In genomic region chr4:68948985-68949384, GRCh38 we compare ENCODE assay signal across 26 cellular contexts. TPM values are rescaled to one million over a fixed set of nuclear protein-coding genes. Genes with fewer than 3 reads are reported as not detected.
DNase-seq lines count a peak whose midpoint lies in the region; ATAC-seq, FAIRE-seq and TF ChIP-seq lines count a peak whose summit lies in the region.
"Had no signal": no experiment of that assay in that cellular context is flagged by ENCODE, and none has a peak within 500 bp of the region (broad histone marks: within the 10 kb centered on the region; RNA-seq: fewer than 3 reads in every experiment).

No MANE protein-coding gene starts in this region.

- TF ChIP-seq POLR2A in HepG2 (IDR thresholded peaks at IDR 0.05; ENCODE audit: insufficient read depth in 1 of 2, low read depth in 2 of 2, low read length in 2 of 2) = no peak

- H3K9me3 Mint-ChIP-seq in nephron (no peaks in the 10 kb centered on the region), T-cell (no peaks in the 10 kb centered on the region)
- H3K9me3 Mint-ChIP-seq: CD8-positive, alpha-beta T cell had no signal

- no peak overlapping the region for H2AFZ ChIP-seq in HepG2 (ENCODE audit: low read length)

- H3K36me3 Mint-ChIP-seq in nephron (ENCODE audit: low read depth) (no peaks in the 10 kb centered on the region), T-cell (no peaks in the 10 kb centered on the region)
- H3K36me3 Mint-ChIP-seq: CD8-positive, alpha-beta T cell had no signal

- no peaks in the 10 kb centered on the region for H3K27me3 ChIP-seq in duodenal mucosa (ENCODE audit: control insufficient read depth in 1 of 2, insufficient read depth in 2 of 2, low read length in 2 of 2)
- no peaks in the 10 kb centered on the region for H3K27me3 ChIP-seq in HepG2 (ENCODE audit: control insufficient read depth in 1 of 2, insufficient read depth in 2 of 2, low read length in 2 of 2)
- no peaks in the 10 kb centered on the region for H3K27me3 ChIP-seq in upper lobe of right lung
- H3K27me3 ChIP-seq: SJCRH30 had no signal

- POLR2A ChIA-PET in HepG2 (lab: Yijun Ruan, JAX) = interaction anchor here (1.0 to 5.1 kb wide), 13 partner anchors 12 to 293 kb away, joined by 3 to 62 read pairs (median 8); partner anchors contain the start of gene UGT2B10
- POLR2A ChIA-PET in T-cell (lab: Charles Lee) = no interaction called here

- no peaks in the 10 kb centered on the region for H3K9me3 ChIP-seq in duodenal mucosa (ENCODE audit: control insufficient read depth in 1 of 2, low read length in 2 of 2)
- no peaks in the 10 kb centered on the region for H3K9me3 ChIP-seq in HepG2 (ENCODE audit: low read length)
- H3K9me3 ChIP-seq in upper lobe of right lung = no peaks in the 10 kb centered on the region
- H3K9me3 ChIP-seq: A549, SJCRH30 had no signal

- H3K4me3 ChIP-seq in duodenal mucosa (ENCODE audit: low read depth in 1 of 2, low read length in 2 of 2) (peak overlapping the region; percentile 60 to 73), HepG2 (replicated peaks in 1 of 3; ENCODE audit: insufficient read depth in 1 of 3, low read depth in 2 of 3, low read length in 3 of 3) (peak overlapping the region; percentile 59 to 93 (median 70)), upper lobe of right lung (no peak overlapping the region)
- H3K4me3 ChIP-seq: A549, K562, SJCRH30 had no signal

- peak overlapping the region; percentile 68 to 84 (median 72) for H3K4me3 Mint-ChIP-seq in nephron
- H3K4me3 Mint-ChIP-seq in T-cell = no peak overlapping the region
- H3K4me3 Mint-ChIP-seq: CD8-positive, alpha-beta T cell had no signal

- in situ Hi-C loops in HepG2 (cut with HindIII; ENCODE audit: extremely low pct_ligation_motif_present, low pct_unique_long_range_greater_than_20kb) = no loop called here

- peak overlapping the region; percentile 75 for H3K4me2 ChIP-seq in HepG2 (ENCODE audit: low read depth, low read length)
- H3K4me2 ChIP-seq: A549 had no signal

- H3K27ac Mint-ChIP-seq in nephron = peak overlapping the region; percentile 3 to 90 (median 56)
- H3K27ac Mint-ChIP-seq in T-cell = no peak overlapping the region
- H3K27ac Mint-ChIP-seq: CD8-positive, alpha-beta T cell had no signal

- peaks cover 0 to 14% of the 10 kb centered on the region in 2 donors for H3K4me1 ChIP-seq in duodenal mucosa (ENCODE audit: control insufficient read depth in 1 of 2, insufficient read depth in 2 of 2, low read length in 2 of 2)
- H3K4me1 ChIP-seq in HepG2 (ENCODE audit: insufficient read depth, low read length) = peaks cover 82% of the 10 kb centered on the region
- no peaks in the 10 kb centered on the region for H3K4me1 ChIP-seq in upper lobe of right lung
- H3K4me1 ChIP-seq: SJCRH30 had no signal

- intact Hi-C loops in HepG2 (cut with micrococcal nuclease; ENCODE audit: unreplicated experiment) = no loop called here
- intact Hi-C loops in upper lobe of right lung (cut with DNase I) = no loop called here

- no peak for TF ChIP-seq EP300 in HepG2 (IDR thresholded peaks at IDR 0.05; ENCODE audit: low read depth in 2 of 2, low read length in 2 of 2)
- no peak for TF ChIP-seq EP300 in HepG2 (CRISPR knock-in tag; IDR thresholded peaks at IDR 0.05; ENCODE audit: borderline replicate concordance)

- TF ChIP-seq CTCF in HepG2 (CRISPR knock-in tag; IDR thresholded peaks at IDR 0.05) = no peak
- no peak for TF ChIP-seq CTCF in nephron (IDR thresholded peaks at IDR 0.05; ENCODE audit: unreplicated experiment in 3 of 3)
- TF ChIP-seq CTCF in upper lobe of right lung (IDR thresholded peaks at IDR 0.05) = no peak

- H3K36me3 ChIP-seq in duodenal mucosa (ENCODE audit: control insufficient read depth in 1 of 2, insufficient read depth in 2 of 2, low read length in 2 of 2) = no peaks in the 10 kb centered on the region
- peaks cover 0 to 1% of the 10 kb centered on the region in 2 experiments; a peak in 1 of 5 replicates for H3K36me3 ChIP-seq in HepG2 (replicated peaks in 1 of 2; ENCODE audit: control insufficient read depth in 1 of 2, insufficient read depth in 2 of 2, low read length in 2 of 2)
- no peaks in the 10 kb centered on the region for H3K36me3 ChIP-seq in upper lobe of right lung
- H3K36me3 ChIP-seq: SJCRH30 had no signal

- ATAC-seq in HepG2 = peak; percentile 14
- ATAC-seq in upper lobe of right lung = no peak
- no peak for ATAC-seq in T-cell (replicated peaks in 1 of 4)
- ATAC-seq: A549; CD8-positive, alpha-beta T cell; K562; SK-N-SH treated with all-trans-retinoic acid at 6 μM for 48 hours had no signal

- DNase-seq in HepG2 (ENCODE audit: low spot score) (peak; percentile 14), upper lobe of right lung (no peak), T-cell (no peak), SW480 (ENCODE audit: low spot score) (no peak)
- DNase-seq in activated CD8-positive, alpha-beta memory T cell treated with anti-CD3 and anti-CD28 coated beads, Interleukin-2, amount 50 U/mL, for 48 hours = no peak
- DNase-seq: C1 segment of cervical spinal cord; Caco-2; CD8-positive, alpha-beta T cell; DMS79 treated with DMSO at 0.1 percent for 48 hours; Kasumi-1; NCI-H1092 treated with DMSO at 0.1 percent for 48 hours; NCI-H1436 treated with DMSO at 0.1 percent for 48 hours; NCI-H187 treated with DMSO at 0.1 percent for 48 hours; NCI-H2171 treated with DMSO at 0.1 percent for 48 hours; NCI-H345; NCI-H524 treated with DMSO at 0.1 percent for 48 hours; NCI-H774; SJCRH30 had no signal

- FAIRE-seq in HepG2 (lab: Jason Lieb, UNC) = no peak
- FAIRE-seq: A549, GM12892, H54, K562 had no signal

- H4K20me1 ChIP-seq in HepG2 (ENCODE audit: insufficient read depth, low read length) = no peaks in the 10 kb centered on the region

- peaks cover 68% of the 10 kb centered on the region for H3K79me2 ChIP-seq in HepG2 (ENCODE audit: insufficient read depth, low read length)

- H3K27ac ChIP-seq in duodenal mucosa (ENCODE audit: low read depth, low read length) (no peak overlapping the region), HepG2 (ENCODE audit: extremely low read length, insufficient read depth, low read length) (peak overlapping the region; percentile 92), upper lobe of right lung (no peak overlapping the region)
- H3K27ac ChIP-seq: A549, SJCRH30 had no signal

- H3K27me3 Mint-ChIP-seq in nephron (ENCODE audit: low read depth) (no peaks in the 10 kb centered on the region), T-cell (no peaks in the 10 kb centered on the region)

- peaks cover 4% of the 10 kb centered on the region for H3K4me1 Mint-ChIP-seq in nephron
- no peaks in the 10 kb centered on the region for H3K4me1 Mint-ChIP-seq in T-cell

- no TSS peak for BruUV-seq in HepG2 (replicated peaks; lab: Mats Ljungman, UMichigan)

- no peak for TF ChIP-seq RAD21 in HepG2 (CRISPR knock-in tag; IDR thresholded peaks at IDR 0.05)

- H3K9ac ChIP-seq in duodenal mucosa (ENCODE audit: low read depth in 1 of 2, low read length in 2 of 2) (peak overlapping the region; percentile 39 to 70), HepG2 (ENCODE audit: insufficient read depth, low read depth, low read length) (peak overlapping the region; percentile 81)

- CTCF ChIA-PET in HepG2 (lab: Yijun Ruan, JAX; ENCODE audit: low intra/inter-chr PET ratio, low total read pairs) (no interaction called here), T-cell (lab: Charles Lee) (no interaction called here)

- WGBS in HepG2 (ENCODE audit: low lambda C conversion rate) = 41% methylated on average over 3 of the region's 3 CpGs

TF ChIP-seq in HepG2, 621 proteins besides CTCF, POLR2A, EP300 and RAD21 (continues in another document):
- peak; percentile 31; the same call in 1 of the 2 replicates for TF ChIP-seq TAF1 (CRISPR knock-in tag; IDR thresholded peaks at IDR 0.05)
- TF ChIP-seq SSRP1 (CRISPR knock-in tag; IDR thresholded peaks at IDR 0.05) = 0 out of 2 replicates have a peak, but pooled peaks have one; percentile 10
- no peak for TF ChIP-seq NR2F6 (IDR thresholded peaks at IDR 0.05)
- TF ChIP-seq NR2F6 (CRISPR knock-in tag; IDR thresholded peaks at IDR 0.05) = peak; percentile 9; the same call in 1 of the 2 replicates
- TF ChIP-seq ZFX (CRISPR knock-in tag; IDR thresholded peaks at IDR 0.05; ENCODE audit: low read depth) = 0 out of 2 replicates have a peak, but pooled peaks have one; percentile 28
- TF ChIP-seq ARID2 (CRISPR knock-in tag; IDR thresholded peaks at IDR 0.05; ENCODE audit: borderline replicate concordance) = 0 out of 2 replicates have a peak, but pooled peaks have one; percentile 23
- TF ChIP-seq PLRG1 (conservative IDR thresholded peaks at IDR 0.05) = no peak
- no peak for TF ChIP-seq ZFP1 (CRISPR knock-in tag; IDR thresholded peaks at IDR 0.05)
- TF ChIP-seq NR2C2 (CRISPR knock-in tag; IDR thresholded peaks at IDR 0.05; ENCODE audit: borderline replicate concordance) = 0 out of 2 replicates have a peak, but pooled peaks have one; percentile 20
- TF ChIP-seq HDAC6 (IDR thresholded peaks at IDR 0.05; ENCODE audit: low read depth, low read length) = peak; percentile 79; the same call in 1 of the 2 replicates
- TF ChIP-seq SAP130 (CRISPR knock-in tag; IDR thresholded peaks at IDR 0.05; ENCODE audit: low read depth) = peak; percentile 38; the same call in 1 of the 2 replicates

RNA-seq across cellular contexts. Expression of gene UGT2A3, which starts 2.6 kb away (rescaled TPM):
- 74.1 and 97.2 TPM in 2 replicates for total RNA-seq in HepG2 (2016; rRNA removed; fragmentation: Illumina TruSeq; extraction: Trizol)
- 6.3 and 6.5 TPM in 2 replicates for total RNA-seq in HepG2 (2016; cell fraction: cytosol; rRNA removed; fragmentation: Illumina TruSeq; extraction: Trizol; ENCODE audit: low read depth)
- total RNA-seq in HepG2 (2016; cell fraction: insoluble cytoplasmic fraction; rRNA removed; fragmentation: Illumina TruSeq; extraction: Trizol) = 73.2 and 99.5 TPM in 2 replicates
- total RNA-seq in HepG2 (2016; cell fraction: membrane; rRNA removed; fragmentation: Illumina TruSeq; extraction: Trizol) = 17.5 and 20.7 TPM in 2 replicates
- 94.2 and 98.1 TPM in 2 replicates for total RNA-seq in HepG2 (2016; cell fraction: nucleus; rRNA removed; fragmentation: Illumina TruSeq; extraction: Trizol)
- 61.3 and 61.4 TPM in 2 replicates for polyA plus RNA-seq in HepG2 (2011; rRNA removed)
- polyA plus RNA-seq in HepG2 (2011; cell fraction: cytosol; rRNA removed) = 22.5 and 53.3 TPM in 2 replicates
- polyA plus RNA-seq in HepG2 (2011; cell fraction: nucleus; rRNA removed) = 14.1 and 24.7 TPM in 2 replicates
- polyA plus RNA-seq in HepG2 (2012) = 55.5 and 59.1 TPM in 2 replicates
- 3.0 and 3.5 TPM in 2 replicates for polyA plus RNA-seq in HepG2 (2016; cell fraction: cytosol; fragmentation: Illumina TruSeq; extraction: Trizol; ENCODE audit: low read depth)
- 48.3 and 56.0 TPM in 2 replicates for polyA plus RNA-seq in HepG2 (2016; cell fraction: insoluble cytoplasmic fraction; fragmentation: Illumina TruSeq; extraction: Trizol; ENCODE audit: low read depth)
- polyA plus RNA-seq in HepG2 (2016; cell fraction: membrane; fragmentation: Illumina TruSeq; extraction: Trizol; ENCODE audit: low read depth) = 6.8 and 8.4 TPM in 2 replicates
- 79.8 and 82.7 TPM in 2 replicates for polyA plus RNA-seq in HepG2 (2016; cell fraction: nucleus; fragmentation: Illumina TruSeq; extraction: Trizol; ENCODE audit: insufficient read depth, low read depth)
- 21.0 TPM in 1 of 2 replicates, not detected in the other for polyA minus RNA-seq in HepG2 (2011; rRNA and poly(A)+ RNA removed; ENCODE audit: low replicate concordance)
- 30.6 and 42.4 TPM in 2 replicates for polyA minus RNA-seq in HepG2 (2011; cell fraction: cytosol; rRNA and poly(A)+ RNA removed)
- 35.9 and 55.9 TPM in 2 replicates for polyA minus RNA-seq in HepG2 (2011; cell fraction: nucleus; rRNA and poly(A)+ RNA removed)
- not detected for total RNA-seq in upper lobe of right lung
- under 1 TPM in 1 of 5 donors, not detected in 4; 0.18 TPM for total RNA-seq in T-cell
- total RNA-seq: CD8-positive, alpha-beta T cell; K562; M059J; SJCRH30 had no signal
- polyA plus RNA-seq: K562 had no signal

Comparison
In these comparisons a context has a peak if more than half of its experiments do, and no peak if none do; other contexts are left out.
1. H3K27ac Mint-ChIP-seq: peak in nephron (3 of 3); none in T-cell (0 of 2).
2. H3K4me3 Mint-ChIP-seq: peak in nephron (3 of 3); none in T-cell (0 of 3).